ENCODE assay signal across 18 cellular contexts in genomic region chr13:20130652-20131051, GRCh38. TPM values are rescaled to one million over a fixed set of nuclear protein-coding genes. Genes with fewer than 3 reads are reported as not detected.
DNase-seq lines count a peak whose midpoint lies in the region; ATAC-seq, FAIRE-seq and TF ChIP-seq lines count a peak whose summit lies in the region.
"Had no signal": no experiment of that assay in that cellular context is flagged by ENCODE, and none has a peak within 500 bp of the region (broad histone marks: within the 10 kb centered on the region; RNA-seq: fewer than 3 reads in every experiment).

No MANE protein-coding gene starts in this region.

- H3K23ac ChIP-seq in H9 (ENCODE audit: insufficient read length, low read depth, low read length) = no peak overlapping the region

- H4K20me1 ChIP-seq in H9 (ENCODE audit: control insufficient read depth, insufficient read depth, insufficient read length) = no peaks in the 10 kb centered on the region

- no peaks in the 10 kb centered on the region for H3K9me3 Mint-ChIP-seq in H9
- H3K9me3 Mint-ChIP-seq: CD8-positive, alpha-beta memory T cell had no signal

- DNase-seq in GM12891 (ENCODE audit: insufficient read length, low spot score) (no peak), H9 (peak; percentile 3), bronchial epithelial cell (ENCODE audit: low read depth) (no peak), urothelium cell line (ENCODE audit: low spot score) (no peak), heart left ventricle (no peak), stomach (no peak)
- DNase-seq: ACHN; BE2C; C1 segment of cervical spinal cord; CD4-positive, CD25-positive, alpha-beta regulatory T cell; CD8-positive, alpha-beta memory T cell; COR-L47; GOT3 had no signal

- H3K4me3 ChIP-seq in bronchial epithelial cell (ENCODE audit: low read depth, low read length) (no peak overlapping the region), heart left ventricle (no peak overlapping the region), stomach (no peak overlapping the region)
- H3K4me3 ChIP-seq: HAP-1, K562 had no signal

- H2BK12ac ChIP-seq in H9 (ENCODE audit: insufficient read length, low read depth, low read length) = no peak overlapping the region

- TF ChIP-seq EP300 in stomach (IDR thresholded peaks at IDR 0.05) = no peak

- no peak overlapping the region for H3K4ac ChIP-seq in H9 (ENCODE audit: low read depth, low read length)

- H4K5ac ChIP-seq in H9 (ENCODE audit: insufficient read length, low read depth, low read length) = no peak overlapping the region

- H2AFZ ChIP-seq in H9 (ENCODE audit: low read length) = no peak overlapping the region

- no peak overlapping the region for H3K4me2 ChIP-seq in H9 (ENCODE audit: insufficient read depth, insufficient read length, low read length)

- H2BK5ac ChIP-seq in H9 (ENCODE audit: insufficient read length, low read length) = no peak overlapping the region

- no peak overlapping the region for H2BK15ac ChIP-seq in H9 (ENCODE audit: low read depth, low read length)

- no peaks in the 10 kb centered on the region for H3K36me3 Mint-ChIP-seq in H9 (ENCODE audit: insufficient read depth in 1 of 3, low read depth in 3 of 3)
- H3K36me3 Mint-ChIP-seq: CD4-positive, CD25-positive, alpha-beta regulatory T cell; CD8-positive, alpha-beta memory T cell had no signal

- TF ChIP-seq CTCF in H9 (conservative IDR thresholded peaks at IDR 0.05) (no peak), bronchial epithelial cell (IDR thresholded peaks at IDR 0.05; ENCODE audit: insufficient read depth, low read length, severe bottlenecking) (no peak), heart left ventricle (IDR thresholded peaks at IDR 0.05) (no peak), stomach (IDR thresholded peaks at IDR 0.05) (no peak)

- no peak overlapping the region for H3K27ac Mint-ChIP-seq in H9
- H3K27ac Mint-ChIP-seq: CD4-positive, CD25-positive, alpha-beta regulatory T cell; CD8-positive, alpha-beta memory T cell had no signal

- no CpG with 5 or more reads among the region's 2 CpGs for WGBS in H9 (ENCODE audit: extremely low coverage, insufficient read length, low lambda C conversion rate)
- WGBS in heart left ventricle, 4 donors = 73 to 99% (median 91%) methylated on average over 2 of the region's 2 CpGs
- WGBS in stomach, 5 donors = 74 to 100% (median 97%) methylated on average over 2 of the region's 2 CpGs

- H3K36me3 ChIP-seq in bronchial epithelial cell (ENCODE audit: control insufficient read depth, insufficient read depth, low read length) (no peaks in the 10 kb centered on the region), heart left ventricle (no peaks in the 10 kb centered on the region), stomach (no peaks in the 10 kb centered on the region)
- H3K36me3 ChIP-seq: BE2C, HAP-1 had no signal

- H3K4me1 ChIP-seq in H9 (ENCODE audit: insufficient read depth, low read length) (no peaks in the 10 kb centered on the region), heart left ventricle (peaks cover 0 to 39% (median 20%) of the 10 kb centered on the region in 12 donors), stomach (peaks cover 10 to 21% (median 11%) of the 10 kb centered on the region in 4 donors)
- H3K4me1 ChIP-seq: BE2C, HAP-1 had no signal

- no peak overlapping the region for H2BK120ac ChIP-seq in H9 (ENCODE audit: low read depth, low read length, poor library complexity, severe bottlenecking)

- H3T11ph ChIP-seq in H9 (ENCODE audit: low read length) = no peak overlapping the region

- H3K27me3 ChIP-seq in H9 (ENCODE audit: insufficient read depth, low read length) (peaks cover 6% of the 10 kb centered on the region; the same call in 1 of the 2 replicates), bronchial epithelial cell (ENCODE audit: control insufficient read depth, insufficient read depth, low read length) (no peaks in the 10 kb centered on the region), heart left ventricle (peaks cover 0 to 26% (median 12%) of the 10 kb centered on the region in 9 donors), stomach (peaks cover 0 to 60% (median 17%) of the 10 kb centered on the region in 3 donors)

- H3K27me3 Mint-ChIP-seq in H9 (ENCODE audit: low read depth) = peaks cover 15% of the 10 kb centered on the region

- H2AK5ac ChIP-seq in H9 (ENCODE audit: insufficient read length, low read length) = no peak overlapping the region

- H3K79me2 ChIP-seq in H9 (ENCODE audit: insufficient read depth, low read length) = no peaks in the 10 kb centered on the region

- H2BK20ac ChIP-seq in H9 (ENCODE audit: low read depth, low read length, poor library complexity, severe bottlenecking) = no peak overlapping the region

- intact Hi-C loops in heart left ventricle (cut with DNase I) = no loop called here
- intact Hi-C loops in stomach (cut with DNase I; ENCODE audit: low total_unique reads) = no loop called here

- H3K56ac ChIP-seq in H9 (ENCODE audit: insufficient read length, low read depth, low read length) = no peak overlapping the region

- no peak overlapping the region for H3K18ac ChIP-seq in H9 (ENCODE audit: insufficient read length, low read depth, low read length)

- H3K79me1 ChIP-seq in H9 (ENCODE audit: insufficient read depth, low read depth, low read length, poor library complexity, severe bottlenecking) = no peaks in the 10 kb centered on the region

- H3K9me3 ChIP-seq in H9 (ENCODE audit: control insufficient read depth, low read depth, low read length) (no peaks in the 10 kb centered on the region), heart left ventricle (no peaks in the 10 kb centered on the region), stomach (no peaks in the 10 kb centered on the region)
- H3K9me3 ChIP-seq: BE2C, HAP-1 had no signal

- peaks cover 11% of the 10 kb centered on the region for H3K23me2 ChIP-seq in H9 (ENCODE audit: insufficient read length, low read depth, low read length, poor library complexity, severe bottlenecking)

- no peak overlapping the region for H4K8ac ChIP-seq in H9 (replicated peaks; ENCODE audit: insufficient read length, low read depth, low read length)

- H3K4me1 Mint-ChIP-seq in H9 = peaks cover 0 to 2% of the 10 kb centered on the region in 2 experiments; a peak in 1 of 4 replicates

- H3K27ac ChIP-seq in H9 (ENCODE audit: insufficient read length, low read depth, low read length) (no peak overlapping the region), heart left ventricle (no peak overlapping the region), stomach (no peak overlapping the region)

- H4K91ac ChIP-seq in H9 (ENCODE audit: insufficient read length, low read depth, low read length) = no peak overlapping the region

- no peak for TF ChIP-seq POLR2A in GM12891 (IDR thresholded peaks at IDR 0.05; ENCODE audit: low read depth, low read length)
- TF ChIP-seq POLR2A in heart left ventricle (IDR thresholded peaks at IDR 0.05) = no peak
- no peak for TF ChIP-seq POLR2A in stomach (IDR thresholded peaks at IDR 0.05)

- H3K4me3 Mint-ChIP-seq in H9 = no peak overlapping the region
- H3K4me3 Mint-ChIP-seq: CD4-positive, CD25-positive, alpha-beta regulatory T cell; CD8-positive, alpha-beta memory T cell had no signal

- H3K9ac ChIP-seq in H9 (ENCODE audit: extremely low read depth, insufficient read length, low read length) = no peak overlapping the region

- no peak overlapping the region for H3K14ac ChIP-seq in H9 (ENCODE audit: insufficient read depth, low read length)

- ATAC-seq in heart left ventricle = no peak
- ATAC-seq: K562 had no signal

- FAIRE-seq in GM12891 (lab: Jason Lieb, UNC) (peak; percentile 61), bronchial epithelial cell (lab: Jason Lieb, UNC) (peak; percentile 76), urothelium cell line (lab: Jason Lieb, UNC) (peak; percentile 46)
- FAIRE-seq: A204.1, D721Med, G401.6, K562 had no signal

TF ChIP-seq in GM12891, 5 proteins besides CTCF, POLR2A, EP300 and RAD21:
- TF ChIP-seq PAX5 (IDR thresholded peaks at IDR 0.05; ENCODE audit: insufficient read depth, low read length, severe bottlenecking) = no peak
- TF ChIP-seq TAF1 (IDR thresholded peaks at IDR 0.05; ENCODE audit: low read depth, low read length) = no peak
- TF ChIP-seq POU2F2 (IDR thresholded peaks at IDR 0.05; ENCODE audit: low read depth, low read length) = no peak
- no peak for TF ChIP-seq SPI1 (IDR thresholded peaks at IDR 0.05; ENCODE audit: low read depth, low read length)
- TF ChIP-seq POLR2AphosphoS5 (IDR thresholded peaks at IDR 0.05; ENCODE audit: low read depth, low read length) = no peak

RNA-seq across cellular contexts. Expression of gene GJA3, which starts 30.2 kb away (rescaled TPM):
- polyA plus RNA-seq in GM12891 (2012; ENCODE audit: low read depth, missing spikeins) = not detected
- total RNA-seq in H9 (2021) (0.83 and 0.92 TPM in 2 replicates), bronchial epithelial cell (0.26 and 1.5 TPM in 2 replicates), heart left ventricle (10 to 100 TPM; 13.6 to 30.5 (median 17.9) TPM), stomach (under 1 TPM in 1 of 5 donors, not detected in 4; 0.14 TPM)
- polyA plus RNA-seq in heart left ventricle (1 to 10 TPM; 5.4 to 9.3 TPM), stomach (under 1 TPM in 1 of 3 donors, not detected in 2; 0.13 TPM)
- total RNA-seq: CD4-positive, CD25-positive, alpha-beta regulatory T cell had no signal
